ENCODE assay signal across 1 cellular context in the genomic region with DNA sequence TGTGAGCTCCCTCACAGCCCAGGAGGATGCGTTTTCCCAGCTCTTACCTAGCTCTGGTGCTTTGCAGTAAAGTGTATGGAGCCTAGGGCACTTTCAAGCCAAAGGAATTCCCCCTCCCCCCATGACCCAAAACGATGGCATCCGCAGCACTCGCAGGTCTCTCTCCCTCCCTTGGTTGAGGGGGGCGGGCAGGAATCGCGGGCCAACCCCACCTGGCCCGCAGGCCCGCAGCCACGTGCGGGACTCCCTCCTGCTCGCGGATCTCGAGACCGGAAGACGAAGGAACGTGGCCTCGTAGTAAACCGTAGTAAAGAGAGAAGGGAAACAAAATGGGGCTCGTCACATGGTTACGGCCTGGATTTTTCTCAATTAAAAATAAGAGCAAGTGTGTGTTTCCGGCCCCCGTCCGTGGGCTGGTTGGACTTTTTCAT.
A peak's percentile ranks its signal among the peaks of the same experiment; 100 is the strongest.
TF ChIP-seq lines count a peak whose summit lies in the region.

No MANE protein-coding gene starts in this region.

TF ChIP-seq in A549, 52 proteins besides CTCF, POLR2A, EP300 and RAD21 (continued from another document):
- TF ChIP-seq HMGXB4 (CRISPR knock-in tag; IDR thresholded peaks at IDR 0.05; ENCODE audit: borderline replicate concordance) (peak; percentile 74; the same call in 1 of the 2 replicates), HES2 (IDR thresholded peaks at IDR 0.05) (no peak), KDM5A (IDR thresholded peaks at IDR 0.05) (no peak), ZNF302 (CRISPR knock-in tag; IDR thresholded peaks at IDR 0.05) (no peak), POLR2AphosphoS2 (conservative IDR thresholded peaks at IDR 0.05; ENCODE audit: low read length) (0 out of 2 replicates have a peak, but pooled peaks have one; percentile 33), EHMT2 (IDR thresholded peaks at IDR 0.05; ENCODE audit: low read depth) (0 out of 2 replicates have a peak, but pooled peaks have one; percentile 31), USF2 (IDR thresholded peaks at IDR 0.05) (peak; percentile 60; the same call in 1 of the 2 replicates), HOXA7 (CRISPR knock-in tag; IDR thresholded peaks at IDR 0.05) (no peak), KDM1A (IDR thresholded peaks at IDR 0.05; ENCODE audit: low read depth) (no peak), FOSL2 (IDR thresholded peaks at IDR 0.05) (no peak), FOSL2 (CRISPR knock-in tag; IDR thresholded peaks at IDR 0.05) (no peak), RCOR1 (IDR thresholded peaks at IDR 0.05; ENCODE audit: low read depth, low read length) (no peak), SREBF2 (IDR thresholded peaks at IDR 0.05) (no peak), PHF8 (IDR thresholded peaks at IDR 0.05; ENCODE audit: borderline replicate concordance, low read depth) (no peak), MAFK (IDR thresholded peaks at IDR 0.05; ENCODE audit: partially characterized antibody) (no peak), FOSB (CRISPR knock-in tag; IDR thresholded peaks at IDR 0.05) (peak; percentile 49; the same call in 1 of the 2 replicates), FOXS1 (CRISPR knock-in tag; IDR thresholded peaks at IDR 0.05) (0 out of 2 replicates have a peak, but pooled peaks have one; percentile 41), CHD2 (IDR thresholded peaks at IDR 0.05; ENCODE audit: low read length, partially characterized antibody) (no peak), EHF (CRISPR knock-in tag; IDR thresholded peaks at IDR 0.05) (peak; percentile 87), TFCP2L1 (CRISPR knock-in tag; IDR thresholded peaks at IDR 0.05) (no peak), SMC3 (IDR thresholded peaks at IDR 0.05) (no peak), HOXB13 (CRISPR knock-in tag; IDR thresholded peaks at IDR 0.05; ENCODE audit: low read depth) (peak; percentile 78; the same call in 1 of the 2 replicates), HOXB5 (CRISPR knock-in tag; IDR thresholded peaks at IDR 0.05) (peak; percentile 79), CHD4 (IDR thresholded peaks at IDR 0.05; ENCODE audit: borderline replicate concordance) (no peak), NR3C1 (IDR thresholded peaks at IDR 0.05) (no peak), MYC (IDR thresholded peaks at IDR 0.05; ENCODE audit: borderline replicate concordance, low read length) (no peak), RFX5 (IDR thresholded peaks at IDR 0.05) (no peak), NPAS2 (CRISPR knock-in tag; IDR thresholded peaks at IDR 0.05; ENCODE audit: borderline replicate concordance) (peak; percentile 78), ZSCAN20 (CRISPR knock-in tag; IDR thresholded peaks at IDR 0.05) (0 out of 2 replicates have a peak, but pooled peaks have one; percentile 60), CEBPB (IDR thresholded peaks at IDR 0.05) (no peak), PBX3 (IDR thresholded peaks at IDR 0.05) (no peak), HDAC2 (IDR thresholded peaks at IDR 0.05) (0 out of 2 replicates have a peak, but pooled peaks have one; percentile 20), JUNB (IDR thresholded peaks at IDR 0.05) (no peak), ESRRA (IDR thresholded peaks at IDR 0.05; ENCODE audit: borderline replicate concordance, low read length) (no peak), E2F6 (IDR thresholded peaks at IDR 0.05; ENCODE audit: borderline replicate concordance, low read depth) (peak; percentile 92), RARB (CRISPR knock-in tag; IDR thresholded peaks at IDR 0.05) (0 out of 2 replicates have a peak, but pooled peaks have one; percentile 43), JUN (IDR thresholded peaks at IDR 0.05) (no peak), ELK1 (IDR thresholded peaks at IDR 0.05; ENCODE audit: low read depth, low read length) (no peak), MAZ (IDR thresholded peaks at IDR 0.05; ENCODE audit: borderline replicate concordance, low read depth, low read length) (no peak)
- TF ChIP-seq, protein P1, sequence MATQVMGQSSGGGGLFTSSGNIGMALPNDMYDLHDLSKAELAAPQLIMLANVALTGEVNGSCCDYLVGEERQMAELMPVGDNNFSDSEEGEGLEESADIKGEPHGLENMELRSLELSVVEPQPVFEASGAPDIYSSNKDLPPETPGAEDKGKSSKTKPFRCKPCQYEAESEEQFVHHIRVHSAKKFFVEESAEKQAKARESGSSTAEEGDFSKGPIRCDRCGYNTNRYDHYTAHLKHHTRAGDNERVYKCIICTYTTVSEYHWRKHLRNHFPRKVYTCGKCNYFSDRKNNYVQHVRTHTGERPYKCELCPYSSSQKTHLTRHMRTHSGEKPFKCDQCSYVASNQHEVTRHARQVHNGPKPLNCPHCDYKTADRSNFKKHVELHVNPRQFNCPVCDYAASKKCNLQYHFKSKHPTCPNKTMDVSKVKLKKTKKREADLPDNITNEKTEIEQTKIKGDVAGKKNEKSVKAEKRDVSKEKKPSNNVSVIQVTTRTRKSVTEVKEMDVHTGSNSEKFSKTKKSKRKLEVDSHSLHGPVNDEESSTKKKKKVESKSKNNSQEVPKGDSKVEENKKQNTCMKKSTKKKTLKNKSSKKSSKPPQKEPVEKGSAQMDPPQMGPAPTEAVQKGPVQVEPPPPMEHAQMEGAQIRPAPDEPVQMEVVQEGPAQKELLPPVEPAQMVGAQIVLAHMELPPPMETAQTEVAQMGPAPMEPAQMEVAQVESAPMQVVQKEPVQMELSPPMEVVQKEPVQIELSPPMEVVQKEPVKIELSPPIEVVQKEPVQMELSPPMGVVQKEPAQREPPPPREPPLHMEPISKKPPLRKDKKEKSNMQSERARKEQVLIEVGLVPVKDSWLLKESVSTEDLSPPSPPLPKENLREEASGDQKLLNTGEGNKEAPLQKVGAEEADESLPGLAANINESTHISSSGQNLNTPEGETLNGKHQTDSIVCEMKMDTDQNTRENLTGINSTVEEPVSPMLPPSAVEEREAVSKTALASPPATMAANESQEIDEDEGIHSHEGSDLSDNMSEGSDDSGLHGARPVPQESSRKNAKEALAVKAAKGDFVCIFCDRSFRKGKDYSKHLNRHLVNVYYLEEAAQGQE (IDR thresholded peaks at IDR 0.05), result no peak
